8 cellular contexts compared by ENCODE assay signal in genomic region chr3:197428117-197428761, GRCh38.
DNase-seq lines count a peak whose midpoint lies in the region; ATAC-seq lines count a peak whose summit lies in the region.

No MANE protein-coding gene starts in this region.

- DNase-seq in activated CD4-positive, alpha-beta T cell treated with anti-CD3 and anti-CD28 coated beads, Interleukin-2, amount 50 U/mL, for 4 hours, result peak; percentile 19 to 33
- DNase-seq in fibroblast of gingiva (ENCODE audit: low read depth) (peak; percentile 13), NCI-H1694 treated with DMSO at 0.1 percent for 48 hours (lab: John Stamatoyannopoulos, UW) (no peak), NCI-H1105 treated with DMSO at 0.1 percent for 48 hours (lab: John Stamatoyannopoulos, UW) (no peak)
- peak; percentile 30 to 67 for DNase-seq in stimulated activated CD4-positive, alpha-beta T cell treated with anti-CD3 and anti-CD28 coated beads, Interleukin-12 subunit alpha, Interleukin-12 subunit beta, amount 100 ng/mL, for 24 hours (ENCODE audit: low read depth in 2 of 2)
- DNase-seq in NK-92 treated with Interleukin-12 subunit alpha and Interleukin-12 subunit beta, amount 100 ng/mL, for 24 hours (lab: John Stamatoyannopoulos, UW), result no peak

- peak; percentile 60 for ATAC-seq in GM19351 (IDR thresholded peaks at IDR 0.05; ENCODE audit: unreplicated experiment)
- no peak for ATAC-seq in HG03460 (IDR thresholded peaks at IDR 0.05; ENCODE audit: unreplicated experiment)

Comparison
In these comparisons a context has a peak if more than half of its experiments do, and no peak if none do; other contexts are left out.
1. DNase-seq: peak in activated CD4-positive, alpha-beta T cell treated with anti-CD3 and anti-CD28 coated beads, Interleukin-2, amount 50 U/mL, for 4 hours (2 of 2), fibroblast of gingiva (single experiment) and stimulated activated CD4-positive, alpha-beta T cell treated with anti-CD3 and anti-CD28 coated beads, Interleukin-12 subunit alpha, Interleukin-12 subunit beta, amount 100 ng/mL, for 24 hours (2 of 2); none in NCI-H1694 treated with DMSO at 0.1 percent for 48 hours (single experiment), NCI-H1105 treated with DMSO at 0.1 percent for 48 hours (single experiment) and NK-92 treated with Interleukin-12 subunit alpha and Interleukin-12 subunit beta, amount 100 ng/mL, for 24 hours (single experiment).